In genomic region chr9:127698386-127698785, GRCh38 we compare ENCODE assay signal across 1 cellular context.
TF ChIP-seq lines count a peak whose summit lies in the region.

No MANE protein-coding gene starts in this region.

TF ChIP-seq in HEK293, 187 proteins besides CTCF, POLR2A, EP300 and RAD21 (continued from another document):
- no peak for TF ChIP-seq ZNF18 (tag by site-specific recombination; IDR thresholded peaks at IDR 0.05)
